In genomic region chr9:69660304-69660703, GRCh38 we compare ENCODE assay signal across 19 cellular contexts. TPM values are rescaled to one million over a fixed set of nuclear protein-coding genes. Genes with fewer than 3 reads are reported as not detected.
DNase-seq lines count a peak whose midpoint lies in the region; TF ChIP-seq lines count a peak whose summit lies in the region.
"Had no signal": no experiment of that assay in that cellular context is flagged by ENCODE, and none has a peak within 500 bp of the region (broad histone marks: within the 10 kb centered on the region; RNA-seq: fewer than 3 reads in every experiment).

No MANE protein-coding gene starts in this region.

- intact Hi-C loops in Calu3 (cut with micrococcal nuclease; ENCODE audit: unreplicated experiment) (no loop called here), esophagus squamous epithelium (cut with DNase I) (no loop called here)

- no peak overlapping the region for H2BK12ac ChIP-seq in mesenchymal stem cell (ENCODE audit: low read length in 2 of 2)

- peaks cover 8% of the 10 kb centered on the region for H3K79me1 ChIP-seq in mesenchymal stem cell (replicated peaks; ENCODE audit: low read length, poor library complexity, severe bottlenecking)

- BruUV-seq in Calu3 (replicated peaks; lab: Mats Ljungman, UMichigan), result no TSS peak

- H2AFZ ChIP-seq in Loucy (ENCODE audit: low read length), result 0 out of 2 replicates have a peak overlapping the region, but pooled peaks have one; percentile 8
- H2AFZ ChIP-seq in mesenchymal stem cell (ENCODE audit: low read depth, low read length), result no peak overlapping the region
- H2AFZ ChIP-seq: PC-9 had no signal

- no peak overlapping the region for H3K4ac ChIP-seq in mesenchymal stem cell (ENCODE audit: low read depth in 1 of 2, low read length in 2 of 2)

- H3K4me3 ChIP-seq in Loucy (ENCODE audit: low read length, poor library complexity, severe bottlenecking) (no peak overlapping the region), mesenchymal stem cell (ENCODE audit: insufficient read depth in 1 of 2, low read depth in 1 of 2, low read length in 2 of 2) (no peak overlapping the region), brain microvascular endothelial cell (ENCODE audit: low read depth, low read length) (no peak overlapping the region), esophagus squamous epithelium (no peak overlapping the region)
- H3K4me3 ChIP-seq: HAP-1, PC-9 had no signal

- no peaks in the 10 kb centered on the region for H3K9me3 Mint-ChIP-seq in Calu3 (ENCODE audit: low read depth, unreplicated experiment)
- H3K9me3 Mint-ChIP-seq: IgD-negative memory B cell, T-cell had no signal

- peaks cover 10% of the 10 kb centered on the region for H3K4me1 ChIP-seq in Loucy (ENCODE audit: insufficient read depth, low read length, poor library complexity, severe bottlenecking)
- peaks cover 1% of the 10 kb centered on the region for H3K4me1 ChIP-seq in mesenchymal stem cell (ENCODE audit: control insufficient read depth, insufficient read depth, low read depth, low read length)
- H3K4me1 ChIP-seq in esophagus squamous epithelium, result no peaks in the 10 kb centered on the region

- no peaks in the 10 kb centered on the region for H3K27me3 ChIP-seq in Loucy (ENCODE audit: insufficient read depth, low read length, poor library complexity, severe bottlenecking)
- no peaks in the 10 kb centered on the region for H3K27me3 ChIP-seq in mesenchymal stem cell (ENCODE audit: control insufficient read depth in 1 of 2, insufficient read depth in 1 of 2, low read length in 2 of 2)
- no peaks in the 10 kb centered on the region for H3K27me3 ChIP-seq in brain microvascular endothelial cell (replicated peaks)
- no peaks in the 10 kb centered on the region for H3K27me3 ChIP-seq in esophagus squamous epithelium

- H3K27ac ChIP-seq in mesenchymal stem cell (ENCODE audit: low read length, poor library complexity, severe bottlenecking), result no peak overlapping the region
- no peak overlapping the region for H3K27ac ChIP-seq in brain microvascular endothelial cell
- no peak overlapping the region for H3K27ac ChIP-seq in esophagus squamous epithelium
- H3K27ac ChIP-seq: HL-60, PC-9, RWPE1 had no signal

- TF ChIP-seq CTCF in Loucy (conservative IDR thresholded peaks at IDR 0.05; ENCODE audit: low read length), result no peak
- no peak for TF ChIP-seq CTCF in Calu3 (IDR thresholded peaks at IDR 0.05; ENCODE audit: unreplicated experiment)
- no peak for TF ChIP-seq CTCF in brain microvascular endothelial cell (IDR thresholded peaks at IDR 0.05; ENCODE audit: low read depth, low read length, missing control alignments)
- TF ChIP-seq CTCF in esophagus squamous epithelium (IDR thresholded peaks at IDR 0.05), result no peak

- TF ChIP-seq POLR2A in esophagus squamous epithelium (IDR thresholded peaks at IDR 0.05), result no peak

- no peaks in the 10 kb centered on the region for H3F3A ChIP-seq in Loucy (ENCODE audit: low read depth)

- H3K36me3 Mint-ChIP-seq in Calu3 (ENCODE audit: insufficient read depth, unreplicated experiment), result no peaks in the 10 kb centered on the region
- H3K36me3 Mint-ChIP-seq: IgD-negative memory B cell, T-cell had no signal

- no peak overlapping the region for H3K23ac ChIP-seq in mesenchymal stem cell (ENCODE audit: low read length in 2 of 2)

- no peak overlapping the region for H2BK15ac ChIP-seq in mesenchymal stem cell (ENCODE audit: low read depth, poor library complexity, severe bottlenecking)

- no peaks in the 10 kb centered on the region for H3K36me3 ChIP-seq in Loucy (ENCODE audit: insufficient read depth, low read length)
- H3K36me3 ChIP-seq in mesenchymal stem cell (ENCODE audit: control insufficient read depth in 1 of 2, insufficient read depth in 2 of 2, low read depth in 1 of 2, low read length in 2 of 2), result no peaks in the 10 kb centered on the region
- H3K36me3 ChIP-seq in brain microvascular endothelial cell (replicated peaks), result no peaks in the 10 kb centered on the region
- no peaks in the 10 kb centered on the region for H3K36me3 ChIP-seq in esophagus squamous epithelium
- H3K36me3 ChIP-seq: HAP-1 had no signal

- H3K14ac ChIP-seq in mesenchymal stem cell (ENCODE audit: low read length in 2 of 2), result no peak overlapping the region

- H3K9me2 ChIP-seq in Loucy (replicated peaks; ENCODE audit: low read depth, low read length), result no peaks in the 10 kb centered on the region

- CTCF ChIA-PET in Calu3 (lab: Charles Lee), result no interaction called here

- H4K91ac ChIP-seq in mesenchymal stem cell (ENCODE audit: low read length), result no peak overlapping the region

- no peak overlapping the region for H3K4me3 Mint-ChIP-seq in Calu3 (ENCODE audit: low read depth, unreplicated experiment)
- H3K4me3 Mint-ChIP-seq: IgD-negative memory B cell, T-cell had no signal

- H4K8ac ChIP-seq in mesenchymal stem cell (ENCODE audit: low read length), result no peak overlapping the region

- H3K9me3 ChIP-seq in Loucy (ENCODE audit: insufficient read depth, low read depth, low read length), result no peaks in the 10 kb centered on the region
- no peaks in the 10 kb centered on the region for H3K9me3 ChIP-seq in mesenchymal stem cell (ENCODE audit: control insufficient read depth, low read length)
- no peaks in the 10 kb centered on the region for H3K9me3 ChIP-seq in esophagus squamous epithelium
- H3K9me3 ChIP-seq: HAP-1 had no signal

- H3K4me2 ChIP-seq in Loucy (ENCODE audit: low read depth, low read length, poor library complexity, severe bottlenecking) (no peak overlapping the region), mesenchymal stem cell (ENCODE audit: low read length, poor library complexity, severe bottlenecking) (no peak overlapping the region)
- H3K4me2 ChIP-seq: PC-9 had no signal

- 4% methylated on average over 2 of the region's 2 CpGs for WGBS in mesenchymal stem cell
- WGBS in esophagus squamous epithelium, 2 donors, result 61 to 67% methylated on average over 2 of the region's 2 CpGs

- no peak overlapping the region for H2AK5ac ChIP-seq in mesenchymal stem cell (ENCODE audit: low read length, severe bottlenecking)

- no peaks in the 10 kb centered on the region for H3K27me3 Mint-ChIP-seq in Calu3 (ENCODE audit: unreplicated experiment)

- H3K4me1 Mint-ChIP-seq in Calu3 (ENCODE audit: low read depth, unreplicated experiment), result no peaks in the 10 kb centered on the region
- H3K4me1 Mint-ChIP-seq: IgD-negative memory B cell, T-cell had no signal

- H3K27ac Mint-ChIP-seq in Calu3 (ENCODE audit: unreplicated experiment), result no peak overlapping the region
- H3K27ac Mint-ChIP-seq: IgD-negative memory B cell, T-cell had no signal

- no peak overlapping the region for H2BK5ac ChIP-seq in mesenchymal stem cell (ENCODE audit: low read depth, low read length, poor library complexity, severe bottlenecking)

- H3K79me2 ChIP-seq in Loucy (ENCODE audit: insufficient read depth, low read length), result no peaks in the 10 kb centered on the region

- H4K20me1 ChIP-seq in Loucy (ENCODE audit: insufficient read depth, low read length, poor library complexity, severe bottlenecking), result no peaks in the 10 kb centered on the region

- H3K9ac ChIP-seq in Loucy (ENCODE audit: low read depth, low read length, poor library complexity, severe bottlenecking) (no peak overlapping the region), mesenchymal stem cell (ENCODE audit: low read length) (no peak overlapping the region)

- peak; percentile 16 for DNase-seq in NCI-H748 (lab: John Stamatoyannopoulos, UW; ENCODE audit: unreplicated experiment)
- DNase-seq in NCI-H748 treated with DMSO at 0.1 percent for 48 hours (lab: John Stamatoyannopoulos, UW), result no peak
- DNase-seq in NCI-H69 (lab: John Stamatoyannopoulos, UW), result peak; percentile 68
- peak; percentile 15 for DNase-seq in mesenchymal stem cell
- DNase-seq in Calu3, result no peak
- no peak for DNase-seq in brain microvascular endothelial cell
- DNase-seq in esophagus squamous epithelium (lab: John Stamatoyannopoulos, UW), result no peak
- DNase-seq: C1 segment of cervical spinal cord, Kasumi-1, NCI-H187 treated with DMSO at 0.1 percent for 48 hours, NCI-H510A, PC-9, SIG-M5, T-cell had no signal

- H3K18ac ChIP-seq in mesenchymal stem cell (ENCODE audit: low read depth in 1 of 2, low read length in 2 of 2), result no peak overlapping the region

- H2BK120ac ChIP-seq in mesenchymal stem cell (ENCODE audit: low read depth, low read length), result no peak overlapping the region

- in situ Hi-C loops in brain microvascular endothelial cell (cut with HindIII; ENCODE audit: low pct_ligation_motif_present, low sequenced_read_pairs), result no loop called here

RNA-seq across cellular contexts. Expression of gene APBA1, which starts 11.9 kb away (rescaled TPM):
- 8.1 TPM for polyA plus RNA-seq in mesenchymal stem cell (2013, experiment 1 of 2)
- polyA plus RNA-seq in mesenchymal stem cell (2013, experiment 2 of 2), result 7.5 TPM
- total RNA-seq in Calu3 (2022) (4.4 and 6.7 TPM in 2 replicates), esophagus squamous epithelium (1 to 10 TPM; 1.3 to 8.0 (median 1.7) TPM)
- polyA plus RNA-seq: IgD-negative memory B cell had no signal

Comparison
In these comparisons a context has a peak if more than half of its experiments do, and no peak if none do; other contexts are left out.
1. DNase-seq: peak in NCI-H748 (single experiment), NCI-H69 (single experiment) and mesenchymal stem cell (single experiment); none in NCI-H748 treated with DMSO at 0.1 percent for 48 hours (single experiment), Calu3 (single experiment), brain microvascular endothelial cell (single experiment) and esophagus squamous epithelium (single experiment).